Comparison of ENCODE assay signal across 8 cellular contexts in the genomic region with DNA sequence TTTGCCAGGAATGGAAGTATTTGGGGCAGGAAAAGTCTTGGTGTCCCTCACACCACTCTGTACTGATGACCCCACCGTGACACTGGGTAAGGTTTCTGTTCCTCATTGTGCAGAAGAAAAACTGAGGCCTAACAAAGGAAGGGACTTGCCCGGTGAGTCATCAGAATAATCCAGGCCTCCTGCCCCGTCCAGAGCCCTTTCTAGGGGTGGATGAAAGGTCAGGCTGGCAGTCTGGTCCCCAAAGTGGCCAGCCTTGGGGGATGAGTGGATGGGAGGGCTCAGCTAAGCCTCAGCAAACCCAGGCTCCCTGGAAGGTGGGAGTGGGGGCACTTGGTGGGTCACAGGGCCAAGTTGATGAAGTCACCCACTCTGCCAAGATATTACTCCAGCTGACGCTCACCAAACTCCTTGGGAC. TPM values are rescaled to one million over a fixed set of nuclear protein-coding genes. Genes with fewer than 3 reads are reported as not detected.
DNase-seq lines count a peak whose midpoint lies in the region; ATAC-seq and TF ChIP-seq lines count a peak whose summit lies in the region.

No MANE protein-coding gene starts in this region.

- peaks cover 88% of the 10 kb centered on the region for H3K4me1 Mint-ChIP-seq in stimulated activated memory B cell treated with anti-CD40 and anti-IgM and Interleukin-4, amounts not matched to agents 10 μg/mL and 1 μg/mL and 100 μg/mL, for 72 hours

- peak; percentile 90 for ATAC-seq in GM21619 (IDR thresholded peaks at IDR 0.05; ENCODE audit: unreplicated experiment)
- ATAC-seq in esophagus mucosa: peak; percentile 78
- peak; percentile 93 for ATAC-seq in stimulated activated memory B cell treated with anti-CD40 and anti-IgM and Interleukin-4, amounts not matched to agents 10 μg/mL and 1 μg/mL and 100 μg/mL, for 72 hours

- H3K4me2 ChIP-seq in KMS-11: peak overlapping the region; percentile 74; the same call in 1 of the 2 replicates

- H2AFZ ChIP-seq in KMS-11 (ENCODE audit: low read depth): no peak overlapping the region

- peak overlapping the region; percentile 57 for H3K27ac ChIP-seq in KMS-11

- H3K4me3 ChIP-seq in KMS-11 (IDR thresholded peaks at IDR 0.05; ENCODE audit: insufficient read depth, low read depth, low read length): no peak overlapping the region

- H3K9ac ChIP-seq in KMS-11: peak overlapping the region; percentile 24; the same call in 1 of the 2 replicates

- peak overlapping the region; percentile 84 for H3K27ac Mint-ChIP-seq in stimulated activated memory B cell treated with anti-CD40 and anti-IgM and Interleukin-4, amounts not matched to agents 10 μg/mL and 1 μg/mL and 100 μg/mL, for 72 hours

- no peaks in the 10 kb centered on the region for H3K9me3 Mint-ChIP-seq in stimulated activated memory B cell treated with anti-CD40 and anti-IgM and Interleukin-4, amounts not matched to agents 10 μg/mL and 1 μg/mL and 100 μg/mL, for 72 hours

- TF ChIP-seq CTCF in GM13976 (IDR thresholded peaks at IDR 0.05; ENCODE audit: borderline replicate concordance, control extremely low read depth, extremely low read depth, insufficient read depth, missing control alignments): no peak
- no peak for TF ChIP-seq CTCF in KMS-11 (conservative IDR thresholded peaks at IDR 0.05; ENCODE audit: low read depth, low read length)

- peaks cover 78% of the 10 kb centered on the region for H3K4me1 ChIP-seq in KMS-11 (ENCODE audit: low read depth, poor library complexity, severe bottlenecking)

- H3K4me3 Mint-ChIP-seq in stimulated activated memory B cell treated with anti-CD40 and anti-IgM and Interleukin-4, amounts not matched to agents 10 μg/mL and 1 μg/mL and 100 μg/mL, for 72 hours: peak overlapping the region; percentile 64

- H3K36me3 Mint-ChIP-seq in stimulated activated memory B cell treated with anti-CD40 and anti-IgM and Interleukin-4, amounts not matched to agents 10 μg/mL and 1 μg/mL and 100 μg/mL, for 72 hours: peaks cover 16% of the 10 kb centered on the region

- no peaks in the 10 kb centered on the region for H3K79me2 ChIP-seq in KMS-11 (ENCODE audit: insufficient read depth, low read depth)

- no peaks in the 10 kb centered on the region for H3K27me3 ChIP-seq in KMS-11 (ENCODE audit: insufficient read depth, low read depth)

- no peaks in the 10 kb centered on the region for H3K36me3 ChIP-seq in KMS-11 (ENCODE audit: insufficient read depth)

- H3K27me3 Mint-ChIP-seq in stimulated activated memory B cell treated with anti-CD40 and anti-IgM and Interleukin-4, amounts not matched to agents 10 μg/mL and 1 μg/mL and 100 μg/mL, for 72 hours: no peaks in the 10 kb centered on the region

- H4K20me1 ChIP-seq in KMS-11 (ENCODE audit: insufficient read depth): no peaks in the 10 kb centered on the region

- DNase-seq in GM13976 (ENCODE audit: low spot score) (peak; percentile 91), NK-92 (lab: John Stamatoyannopoulos, UW; ENCODE audit: unreplicated experiment) (no peak), NCI-H2171 (lab: John Stamatoyannopoulos, UW) (no peak), cerebellum (ENCODE audit: low spot score) (no peak)

- in situ Hi-C loops in GM13976 (cut with MboI; ENCODE audit: low sequenced_read_pairs, unreplicated experiment): no loop called here

RNA-seq across cellular contexts. Expression of a gene that starts 2.3 kb away (rescaled TPM):
- total RNA-seq in esophagus mucosa (1.6 TPM), cerebellum (5.0 TPM)

RNA-seq across cellular contexts. Expression of a gene that starts 26.2 kb away (rescaled TPM):
- 7.2 TPM for total RNA-seq in esophagus mucosa
- total RNA-seq in cerebellum: 4.0 TPM

RNA-seq across cellular contexts. Expression of a gene that starts 35.3 kb away (rescaled TPM):
- total RNA-seq in esophagus mucosa (52.2 TPM), cerebellum (117 TPM)
